Comparison of ENCODE assay signal across 11 cellular contexts in genomic region chr13:23871616-23872220, GRCh38. TPM values are rescaled to one million over a fixed set of nuclear protein-coding genes. Genes with fewer than 3 reads are reported as not detected.
DNase-seq lines count a peak whose midpoint lies in the region; ATAC-seq and TF ChIP-seq lines count a peak whose summit lies in the region.
"Had no signal": no experiment of that assay in that cellular context is flagged by ENCODE, and none has a peak within 500 bp of the region (broad histone marks: within the 10 kb centered on the region; RNA-seq: fewer than 3 reads in every experiment).

No MANE protein-coding gene starts in this region.

- H3K27ac ChIP-seq in coronary artery, result no peak overlapping the region
- H3K27ac ChIP-seq: BLaER1 treated with 17β-estradiol and CSF1 and Interleukin-3, amounts not matched to agents 10 nM and 100 nM had no signal

- no peaks in the 10 kb centered on the region for H3K36me3 ChIP-seq in mucosa of descending colon (ENCODE audit: low read depth)
- H3K36me3 ChIP-seq: BLaER1 treated with 17β-estradiol and CSF1 and Interleukin-3, amounts not matched to agents 10 nM and 100 nM had no signal

- H3K9me3 ChIP-seq in mucosa of descending colon, result no peaks in the 10 kb centered on the region
- H3K9me3 ChIP-seq: BLaER1 treated with 17β-estradiol and CSF1 and Interleukin-3, amounts not matched to agents 10 nM and 100 nM had no signal

- DNase-seq in NCI-H1417 (lab: John Stamatoyannopoulos, UW), result peak in 2 of 3 experiments; percentile 21 to 40
- no peak for DNase-seq in NCI-H1417 treated with DMSO at 0.1 percent for 48 hours (lab: John Stamatoyannopoulos, UW)
- DNase-seq in NCI-H446 (lab: John Stamatoyannopoulos, UW), result peak; percentile 8 to 46
- no peak for DNase-seq in coronary artery (ENCODE audit: low spot score)
- DNase-seq in mucosa of descending colon, result no peak
- DNase-seq in T-cell, result no peak

- ATAC-seq in mucosa of descending colon (no peak), HG03521 (IDR thresholded peaks at IDR 0.05; ENCODE audit: unreplicated experiment) (no peak), HG02981 (IDR thresholded peaks at IDR 0.05; ENCODE audit: unreplicated experiment) (no peak), T-cell (replicated peaks in 1 of 4) (no peak)

- H3K4me3 ChIP-seq in coronary artery, result no peak overlapping the region
- H3K4me3 ChIP-seq in mucosa of descending colon, result no peak overlapping the region
- H3K4me3 ChIP-seq: BLaER1 treated with 17β-estradiol and CSF1 and Interleukin-3, amounts not matched to agents 10 nM and 100 nM had no signal

- no peak overlapping the region for H3K4me3 Mint-ChIP-seq in T-cell
- H3K4me3 Mint-ChIP-seq: T-helper 1 cell treated with Interleukin-12 subunit alpha and Interleukin-12 subunit beta and Interleukin-4 antibody, amounts not matched to agents 30 μg/mL and 1 μg/mL, for 36 hours had no signal

- TF ChIP-seq CTCF in coronary artery (IDR thresholded peaks at IDR 0.05) (peak; percentile 42), mucosa of descending colon (IDR thresholded peaks at IDR 0.05) (peak; percentile 20)

- H3K36me3 Mint-ChIP-seq in T-cell, result peaks cover 11% of the 10 kb centered on the region

- H3K27ac Mint-ChIP-seq in T-cell, result no peak overlapping the region
- H3K27ac Mint-ChIP-seq: T-helper 1 cell treated with Interleukin-12 subunit alpha and Interleukin-12 subunit beta and Interleukin-4 antibody, amounts not matched to agents 30 μg/mL and 1 μg/mL, for 36 hours had no signal

- CTCF ChIA-PET in T-cell (lab: Charles Lee), result interaction anchor here in 1 of 2 donors (1.0 kb wide), 1 partner anchor 405 kb away, joined by 3 read pairs; no protein-coding TSS in a partner anchor

- H3K4me1 Mint-ChIP-seq in T-cell, result no peaks in the 10 kb centered on the region

- POLR2A ChIA-PET in T-cell (lab: Charles Lee), result no interaction called here

- intact Hi-C loops in mucosa of descending colon (cut with DNase I, micrococcal nuclease), result loop anchor here (5.0 kb wide), 1 partner anchor 404 kb away; no protein-coding TSS in a partner anchor

- no peaks in the 10 kb centered on the region for H3K27me3 Mint-ChIP-seq in T-cell

- peaks cover 6% of the 10 kb centered on the region for H3K4me1 ChIP-seq in mucosa of descending colon (ENCODE audit: low read depth)

- H3K9me3 Mint-ChIP-seq in T-cell, result no peaks in the 10 kb centered on the region
- H3K9me3 Mint-ChIP-seq: T-helper 1 cell treated with Interleukin-12 subunit alpha and Interleukin-12 subunit beta and Interleukin-4 antibody, amounts not matched to agents 30 μg/mL and 1 μg/mL, for 36 hours had no signal

RNA-seq across cellular contexts. Expression of gene MIPEP, which starts 17.5 kb away (rescaled TPM):
- total RNA-seq in mucosa of descending colon, result 10 to 100 TPM; 17.3 to 27.0 (median 24.6) TPM
- total RNA-seq in T-cell, result 10 to 100 TPM in 4 of 5 donors, 1 to 10 TPM in 1; 6.3 to 13.8 (median 12.3) TPM

RNA-seq across cellular contexts. Expression of gene C1QTNF9B, which starts 25.6 kb away (rescaled TPM):
- under 1 TPM in 1 of 3 donors, not detected in 2; 0.32 TPM for total RNA-seq in mucosa of descending colon
- not detected for total RNA-seq in T-cell
- total RNA-seq: pulmonary artery endothelial cell had no signal

Comparison
In these comparisons a context has a peak if more than half of its experiments do, and no peak if none do; other contexts are left out.
1. DNase-seq: peak in NCI-H1417 (2 of 3) and NCI-H446 (2 of 2); none in NCI-H1417 treated with DMSO at 0.1 percent for 48 hours (single experiment), coronary artery (single experiment), mucosa of descending colon (0 of 3) and T-cell (0 of 34).